ENCODE assay signal across 8 cellular contexts in genomic region chr7:129367700-129368388, GRCh38.
A peak's percentile ranks its signal among the peaks of the same experiment; 100 is the strongest.
DNase-seq lines count a peak whose midpoint lies in the region; ATAC-seq and TF ChIP-seq lines count a peak whose summit lies in the region.

No MANE protein-coding gene starts in this region.

- DNase-seq in GF-D8 (lab: John Stamatoyannopoulos, UW), result peak; percentile 49
- DNase-seq in NB4 (ENCODE audit: low read depth), result peak; percentile 83
- DNase-seq in T follicular helper cell (ENCODE audit: low read depth), result peak; percentile 54
- DNase-seq in adrenal gland, result peak; percentile 64 to 91 (median 78)
- DNase-seq in heart left ventricle, result peak; percentile 54 to 78 (median 73)
- peak; percentile 92 for DNase-seq in posterior vena cava (ENCODE audit: low spot score)
- DNase-seq in upper lobe of right lung, result peak; percentile 85

- TF ChIP-seq CTCF in HEK293 (tag by site-specific recombination; IDR thresholded peaks at IDR 0.05) (peak; percentile 67), NB4 (IDR thresholded peaks at IDR 0.05; ENCODE audit: low read depth, low read length) (peak; percentile 99), adrenal gland (IDR thresholded peaks at IDR 0.05) (peak; percentile 71 to 87 (median 84)), heart left ventricle (IDR thresholded peaks at IDR 0.05) (peak; percentile 78 to 94 (median 86)), upper lobe of right lung (IDR thresholded peaks at IDR 0.05) (peak; percentile 91)

- peak; percentile 62 to 88 (median 88) for ATAC-seq in heart left ventricle
- ATAC-seq in upper lobe of right lung, result peak; percentile 93

- H3K9me3 ChIP-seq in HEK293 (ENCODE audit: control insufficient read depth, insufficient read depth, low read depth, low read length) (no peaks in the 10 kb centered on the region), adrenal gland (replicated peaks in 1 of 3) (no peaks in the 10 kb centered on the region), heart left ventricle (no peaks in the 10 kb centered on the region), upper lobe of right lung (no peaks in the 10 kb centered on the region)

- POLR2A ChIA-PET in HEK293 (lab: Yijun Ruan, JAX), result interaction anchor here (0.5 to 1.0 kb wide), 3 partner anchors 66 to 233 kb away, joined by 3 to 4 read pairs (median 3); partner anchors contain the start of gene STRIP2

- H3K4me1 ChIP-seq in HEK293 (ENCODE audit: control insufficient read depth, insufficient read depth, low read length), result 0 out of 2 replicates have a peak, but pooled peaks cover 4% of the 10 kb centered on the region
- H3K4me1 ChIP-seq in adrenal gland (replicated peaks in 1 of 2), result peaks cover 0 to 6% of the 10 kb centered on the region in 2 donors
- peaks cover 0 to 14% (median 5%) of the 10 kb centered on the region in 12 donors for H3K4me1 ChIP-seq in heart left ventricle
- peaks cover 13% of the 10 kb centered on the region for H3K4me1 ChIP-seq in upper lobe of right lung

- no peak overlapping the region for H3K4me3 ChIP-seq in HEK293 (ENCODE audit: low read depth, low read length)
- no peak overlapping the region for H3K4me3 ChIP-seq in NB4 (ENCODE audit: low read depth, low read length)
- H3K4me3 ChIP-seq in adrenal gland, result peak overlapping the region in 1 of 4 donors; percentile 17
- H3K4me3 ChIP-seq in heart left ventricle, result peak overlapping the region in 6 of 12 donors; percentile 6 to 25 (median 18)
- H3K4me3 ChIP-seq in upper lobe of right lung, result peak overlapping the region; percentile 38

- WGBS in adrenal gland, 4 donors, result 12 to 20% (median 15%) methylated on average over 10 to 11 of the region's 11 CpGs
- WGBS in heart left ventricle, 4 donors, result 21 to 23% (median 22%) methylated on average over 11 of the region's 11 CpGs

- intact Hi-C loops in adrenal gland (cut with DNase I), result loop anchor here (5.0 to 10.0 kb wide), 2 partner anchors 104 to 277 kb away; no protein-coding TSS in a partner anchor
- intact Hi-C loops in heart left ventricle (cut with DNase I), result loop anchor here (1.0 to 10.0 kb wide), 12 partner anchors 104 to 647 kb away; no protein-coding TSS in a partner anchor
- intact Hi-C loops in posterior vena cava (cut with DNase I), result loop anchor here in 1 of 2 donors (5.0 kb wide), 1 partner anchor 99 kb away; no protein-coding TSS in a partner anchor
- intact Hi-C loops in upper lobe of right lung (cut with DNase I), result loop anchor here (5.0 kb wide), 1 partner anchor 104 kb away; no protein-coding TSS in a partner anchor

- H3K27ac ChIP-seq in HEK293 (ENCODE audit: extremely low read depth, low read depth, low read length), result no peak overlapping the region
- no peak overlapping the region for H3K27ac ChIP-seq in adrenal gland
- H3K27ac ChIP-seq in heart left ventricle, result no peak overlapping the region
- peak overlapping the region; percentile 82 for H3K27ac ChIP-seq in upper lobe of right lung

- CTCF ChIA-PET in HEK293 (lab: Yijun Ruan, JAX), result interaction anchor here (0.5 to 4.5 kb wide), 68 partner anchors 9 to 995 kb away, joined by 3 to 74 read pairs (median 4); partner anchors contain the start of gene STRIP2

- TF ChIP-seq POLR2A in NB4 (IDR thresholded peaks at IDR 0.05; ENCODE audit: extremely low read depth, insufficient read length) (no peak), adrenal gland (IDR thresholded peaks at IDR 0.05) (no peak), heart left ventricle (IDR thresholded peaks at IDR 0.05) (no peak)

- H3K27me3 ChIP-seq in adrenal gland, result no peaks in the 10 kb centered on the region
- H3K27me3 ChIP-seq in heart left ventricle, result no peaks in the 10 kb centered on the region
- H3K27me3 ChIP-seq in upper lobe of right lung, result no peaks in the 10 kb centered on the region

- H3K36me3 ChIP-seq in HEK293 (ENCODE audit: control insufficient read depth in 2 of 2, insufficient read depth in 1 of 2, low read length in 2 of 2) (no peaks in the 10 kb centered on the region), adrenal gland (replicated peaks in 1 of 2) (no peaks in the 10 kb centered on the region), heart left ventricle (no peaks in the 10 kb centered on the region), upper lobe of right lung (no peaks in the 10 kb centered on the region)

TF ChIP-seq in HEK293, 187 proteins besides CTCF, POLR2A, EP300 and RAD21:
- TF ChIP-seq ZNF324 (tag by site-specific recombination; IDR thresholded peaks at IDR 0.05) (no peak), ZNF2 (tag by site-specific recombination; IDR thresholded peaks at IDR 0.05) (peak; percentile 61; the same call in 1 of the 2 replicates), ZNF266 (tag by site-specific recombination; IDR thresholded peaks at IDR 0.05; ENCODE audit: low read depth) (no peak), ZNF692 (tag by site-specific recombination; IDR thresholded peaks at IDR 0.05) (peak; percentile 32; the same call in 1 of the 2 replicates), ZSCAN30 (tag by site-specific recombination; IDR thresholded peaks at IDR 0.05) (peak; percentile 15; the same call in 1 of the 2 replicates), KLF1 (tag by site-specific recombination; IDR thresholded peaks at IDR 0.05) (peak; percentile 97), ZFP69B (tag by site-specific recombination; IDR thresholded peaks at IDR 0.05) (no peak), GFI1B (tag by site-specific recombination; IDR thresholded peaks at IDR 0.05) (peak; percentile 47; the same call in 1 of the 2 replicates), ZFHX2 (tag by site-specific recombination; conservative IDR thresholded peaks at IDR 0.05) (no peak), ZNF24 (tag by site-specific recombination; IDR thresholded peaks at IDR 0.05) (0 out of 2 replicates have a peak, but pooled peaks have one; percentile 12), KLF17 (tag by site-specific recombination; IDR thresholded peaks at IDR 0.05) (no peak; the same call in 1 of the 2 replicates), ZNF654 (tag by site-specific recombination; IDR thresholded peaks at IDR 0.05; ENCODE audit: low read depth) (peak; percentile 87), ZBTB44 (tag by site-specific recombination; IDR thresholded peaks at IDR 0.05) (0 out of 2 replicates have a peak, but pooled peaks have one; percentile 9), ZNF660 (tag by site-specific recombination; IDR thresholded peaks at IDR 0.05) (0 out of 2 replicates have a peak, but pooled peaks have one; percentile 42), ZIC2 (tag by site-specific recombination; IDR thresholded peaks at IDR 0.05) (peak; percentile 44), YY1 (tag by site-specific recombination; IDR thresholded peaks at IDR 0.05) (no peak), ZBTB17 (tag by site-specific recombination; IDR thresholded peaks at IDR 0.05) (0 out of 2 replicates have a peak, but pooled peaks have one; percentile 37), SCRT2 (tag by site-specific recombination; IDR thresholded peaks at IDR 0.05) (0 out of 2 replicates have a peak, but pooled peaks have one; percentile 39)
TF ChIP-seq in HEK293: peak in this region for 12.
